ENCODE assay signal across 23 cellular contexts in genomic region chr20:57934007-57934805, GRCh38.
DNase-seq lines count a peak whose midpoint lies in the region; ATAC-seq and TF ChIP-seq lines count a peak whose summit lies in the region.
"Had no signal": no experiment of that assay in that cellular context is flagged by ENCODE, and none has a peak within 500 bp of the region (broad histone marks: within the 10 kb centered on the region; RNA-seq: fewer than 3 reads in every experiment).

No MANE protein-coding gene starts in this region.

- H3K27ac Mint-ChIP-seq in stimulated activated naive CD8-positive, alpha-beta T cell treated with anti-CD3 and anti-CD28 coated beads, Interleukin-15, amount 100 ng/mL, for 72 hours, result peak overlapping the region in 1 of 2 donors; percentile 68
- H3K27ac Mint-ChIP-seq in endothelial cell (ENCODE audit: unreplicated experiment), result peak overlapping the region; percentile 67
- H3K27ac Mint-ChIP-seq: activated CD8-positive, alpha-beta T cell treated with anti-CD3 and anti-CD28 coated beads for 36 hours; activated T-helper 1 cell treated with anti-CD3 and anti-CD28 coated beads, Interleukin-12 subunit alpha, Interleukin-12 subunit beta, Interleukin-2, Interleukin-4 antibody, amounts not matched to agents 30 ng/mL and 10 ng/mL and 1 ng/mL, durations not matched to agents 14 hours and 24 hours and 36 hours; memory B cell; T-helper 1 cell treated with Interleukin-12 subunit alpha and Interleukin-12 subunit beta and Interleukin-4 antibody, amounts not matched to agents 30 μg/mL and 1 μg/mL, for 36 hours had no signal

- no peak for TF ChIP-seq CTCF in endothelial cell (IDR thresholded peaks at IDR 0.05; ENCODE audit: unreplicated experiment)

- H3K27me3 Mint-ChIP-seq in stimulated activated naive CD8-positive, alpha-beta T cell treated with anti-CD3 and anti-CD28 coated beads, Interleukin-15, amount 100 ng/mL, for 72 hours, result peaks cover 17% of the 10 kb centered on the region
- peaks cover 1% of the 10 kb centered on the region for H3K27me3 Mint-ChIP-seq in endothelial cell (ENCODE audit: unreplicated experiment)

- no peaks in the 10 kb centered on the region for H3K4me1 Mint-ChIP-seq in stimulated activated naive CD8-positive, alpha-beta T cell treated with anti-CD3 and anti-CD28 coated beads, Interleukin-15, amount 100 ng/mL, for 72 hours
- H3K4me1 Mint-ChIP-seq in endothelial cell (ENCODE audit: unreplicated experiment), result peaks cover 55% of the 10 kb centered on the region
- H3K4me1 Mint-ChIP-seq: memory B cell had no signal

- no peaks in the 10 kb centered on the region for H3K36me3 Mint-ChIP-seq in endothelial cell (ENCODE audit: low read depth, unreplicated experiment)

- peaks cover 7 to 8% of the 10 kb centered on the region in 2 donors for H3K9me3 Mint-ChIP-seq in stimulated activated naive CD8-positive, alpha-beta T cell treated with anti-CD3 and anti-CD28 coated beads, Interleukin-15, amount 100 ng/mL, for 72 hours
- H3K9me3 Mint-ChIP-seq in endothelial cell (ENCODE audit: unreplicated experiment), result no peaks in the 10 kb centered on the region
- H3K9me3 Mint-ChIP-seq: activated CD8-positive, alpha-beta T cell treated with anti-CD3 and anti-CD28 coated beads for 36 hours; activated T-helper 1 cell treated with anti-CD3 and anti-CD28 coated beads, Interleukin-12 subunit alpha, Interleukin-12 subunit beta, Interleukin-2, Interleukin-4 antibody, amounts not matched to agents 30 ng/mL and 10 ng/mL and 1 ng/mL, durations not matched to agents 14 hours and 24 hours and 36 hours; T-helper 1 cell treated with Interleukin-12 subunit alpha and Interleukin-12 subunit beta and Interleukin-4 antibody, amounts not matched to agents 30 μg/mL and 1 μg/mL, for 36 hours had no signal

- ATAC-seq in stimulated activated naive CD8-positive, alpha-beta T cell treated with anti-CD3 and anti-CD28 coated beads, Interleukin-15, Interleukin-2, amounts not matched to agents 100 U/mL and 50 U/mL, for 24 hours, result peak; percentile 48
- no peak for ATAC-seq in stimulated activated naive CD8-positive, alpha-beta T cell treated with anti-CD3 and anti-CD28 coated beads, Interleukin-15, amount 100 ng/mL, for 72 hours
- no peak for ATAC-seq in HG02678 (IDR thresholded peaks at IDR 0.05; ENCODE audit: unreplicated experiment)
- no peak for ATAC-seq in GM18909 (IDR thresholded peaks at IDR 0.05; ENCODE audit: poor library complexity, unreplicated experiment)
- ATAC-seq: activated CD8-positive, alpha-beta T cell treated with anti-CD3 and anti-CD28 coated beads for 36 hours; SK-N-SH treated with all-trans-retinoic acid at 6 μM for 48 hours had no signal

- no peak for DNase-seq in stimulated activated naive CD8-positive, alpha-beta T cell treated with anti-CD3 and anti-CD28 coated beads, Interleukin-15, Interleukin-2, amounts not matched to agents 100 U/mL and 50 U/mL, for 24 hours
- no peak for DNase-seq in stimulated activated naive CD8-positive, alpha-beta T cell treated with anti-CD3 and anti-CD28 coated beads, Interleukin-15, amount 100 ng/mL, for 72 hours
- DNase-seq in NCI-H69 (lab: John Stamatoyannopoulos, UW), result peak; percentile 82
- no peak for DNase-seq in endothelial cell (ENCODE audit: low spot score)
- no peak for DNase-seq in activated effector memory CD4-positive, alpha-beta T cell treated with anti-CD3 and anti-CD28 coated beads, Interleukin-2, amount 50 U/mL, for 16 hours
- no peak for DNase-seq in GOT3 (lab: John Stamatoyannopoulos, UW)
- DNase-seq: activated CD8-positive, alpha-beta memory T cell treated with anti-CD3 and anti-CD28 coated beads, Interleukin-2, amount 50 U/mL, for 48 hours; activated CD8-positive, alpha-beta T cell treated with anti-CD3 and anti-CD28 coated beads for 36 hours; activated naive CD4-positive, alpha-beta T cell treated with anti-CD3 and anti-CD28 coated beads, Interleukin-2, amount 50 U/mL, for 16 hours; effector memory CD4-positive, alpha-beta T cell; NCI-H1092; NCI-H187 treated with DMSO at 0.1 percent for 48 hours; NCI-H524 treated with DMSO at 0.1 percent for 48 hours; Right ventricle myocardium superior; small intestine; stimulated activated naive CD4-positive, alpha-beta T cell; testis had no signal

- H3K4me3 Mint-ChIP-seq in stimulated activated naive CD8-positive, alpha-beta T cell treated with anti-CD3 and anti-CD28 coated beads, Interleukin-15, amount 100 ng/mL, for 72 hours, result no peak overlapping the region
- no peak overlapping the region for H3K4me3 Mint-ChIP-seq in endothelial cell (ENCODE audit: unreplicated experiment)
- H3K4me3 Mint-ChIP-seq: activated CD8-positive, alpha-beta T cell treated with anti-CD3 and anti-CD28 coated beads for 36 hours; activated T-helper 1 cell treated with anti-CD3 and anti-CD28 coated beads, Interleukin-12 subunit alpha, Interleukin-12 subunit beta, Interleukin-2, Interleukin-4 antibody, amounts not matched to agents 30 ng/mL and 10 ng/mL and 1 ng/mL, durations not matched to agents 14 hours and 24 hours and 36 hours; memory B cell; T-helper 1 cell treated with Interleukin-12 subunit alpha and Interleukin-12 subunit beta and Interleukin-4 antibody, amounts not matched to agents 30 μg/mL and 1 μg/mL, for 36 hours had no signal
